ENCODE assay signal across 8 cellular contexts in genomic region chr3:177337548-177338331, GRCh38.
DNase-seq lines count a peak whose midpoint lies in the region; ATAC-seq and TF ChIP-seq lines count a peak whose summit lies in the region.

No MANE protein-coding gene starts in this region.

- intact Hi-C loops in dendritic cell treated with granulocyte-macrophage colony-stimulating factor and Interleukin-4, amounts not matched to agents 40 ng/mL and 50 ng/mL, for 4 days (cut with micrococcal nuclease), result no loop called here

- no peaks in the 10 kb centered on the region for H3K36me3 ChIP-seq in endodermal cell (ENCODE audit: control insufficient read depth, insufficient read depth, low read length)

- no peak overlapping the region for H3K9ac ChIP-seq in endodermal cell (ENCODE audit: extremely low read depth, low read length, poor library complexity, severe bottlenecking)

- WGBS in endodermal cell (ENCODE audit: insufficient coverage in 1 of 2, insufficient read length in 1 of 2), 2 experiments, result 90 to 94% methylated on average over 7 to 9 of the region's 9 CpGs

- H3K4me1 ChIP-seq in endodermal cell (ENCODE audit: control insufficient read depth, insufficient read depth, low read length), result peaks cover 5% of the 10 kb centered on the region

- H3K4me3 ChIP-seq in endodermal cell (ENCODE audit: low read length), result no peak overlapping the region

- peak overlapping the region; percentile 37 for H3K27ac Mint-ChIP-seq in dendritic cell treated with granulocyte-macrophage colony-stimulating factor and Interleukin-4, amounts not matched to agents 40 ng/mL and 50 ng/mL, for 4 days
- no peak overlapping the region for H3K27ac Mint-ChIP-seq in endodermal cell

- H3K27me3 Mint-ChIP-seq in dendritic cell treated with granulocyte-macrophage colony-stimulating factor and Interleukin-4, amounts not matched to agents 40 ng/mL and 50 ng/mL, for 4 days, result no peaks in the 10 kb centered on the region
- peaks cover 6% of the 10 kb centered on the region for H3K27me3 Mint-ChIP-seq in endodermal cell (ENCODE audit: insufficient read depth)

- no peaks in the 10 kb centered on the region for H3K27me3 ChIP-seq in endodermal cell (ENCODE audit: control insufficient read depth, insufficient read depth, low read length, poor library complexity, severe bottlenecking)

- peak; percentile 90 for ATAC-seq in GM18867 (IDR thresholded peaks at IDR 0.05; ENCODE audit: unreplicated experiment)
- ATAC-seq in HG02840 (IDR thresholded peaks at IDR 0.05; ENCODE audit: low FRiP score, unreplicated experiment), result peak; percentile 93
- no peak for ATAC-seq in left lobe of liver

- no peaks in the 10 kb centered on the region for H3K9me3 ChIP-seq in endodermal cell (ENCODE audit: control insufficient read depth, low read length)

- no peak overlapping the region for H3K4me3 Mint-ChIP-seq in dendritic cell treated with granulocyte-macrophage colony-stimulating factor and Interleukin-4, amounts not matched to agents 40 ng/mL and 50 ng/mL, for 4 days
- no peak overlapping the region for H3K4me3 Mint-ChIP-seq in endodermal cell

- H3K4me1 Mint-ChIP-seq in dendritic cell treated with granulocyte-macrophage colony-stimulating factor and Interleukin-4, amounts not matched to agents 40 ng/mL and 50 ng/mL, for 4 days (ENCODE audit: low read depth), result peaks cover 72% of the 10 kb centered on the region
- peaks cover 24% of the 10 kb centered on the region for H3K4me1 Mint-ChIP-seq in endodermal cell

- no peaks in the 10 kb centered on the region for H3K9me3 Mint-ChIP-seq in dendritic cell treated with granulocyte-macrophage colony-stimulating factor and Interleukin-4, amounts not matched to agents 40 ng/mL and 50 ng/mL, for 4 days
- no peaks in the 10 kb centered on the region for H3K9me3 Mint-ChIP-seq in endodermal cell

- TF ChIP-seq CTCF in endodermal cell (conservative IDR thresholded peaks at IDR 0.05), result no peak

- H3K27ac ChIP-seq in endodermal cell (ENCODE audit: low read depth, low read length), result no peak overlapping the region

- no peaks in the 10 kb centered on the region for H3K36me3 Mint-ChIP-seq in dendritic cell treated with granulocyte-macrophage colony-stimulating factor and Interleukin-4, amounts not matched to agents 40 ng/mL and 50 ng/mL, for 4 days (ENCODE audit: low read depth)
- no peaks in the 10 kb centered on the region for H3K36me3 Mint-ChIP-seq in endodermal cell (ENCODE audit: low read depth)

- DNase-seq in SHP77 treated with DMSO at 0.1 percent for 48 hours (lab: John Stamatoyannopoulos, UW) (peak; percentile 24), KG1 (lab: John Stamatoyannopoulos, UW) (no peak), endodermal cell (no peak), left lobe of liver (ENCODE audit: low spot score) (no peak)
- DNase-seq in stimulated activated CD4-positive, alpha-beta T cell treated with anti-CD3 and anti-CD28 coated beads, TNF-alpha, amount 100 ng/mL, for 4 hours (ENCODE audit: low read depth in 3 of 3), result peak in 2 of 3 experiments; percentile 41 to 42

Comparison
In these comparisons a context has a peak if more than half of its experiments do, and no peak if none do; other contexts are left out.
1. DNase-seq: peak in SHP77 treated with DMSO at 0.1 percent for 48 hours (single experiment) and stimulated activated CD4-positive, alpha-beta T cell treated with anti-CD3 and anti-CD28 coated beads, TNF-alpha, amount 100 ng/mL, for 4 hours (2 of 3); none in KG1 (single experiment), endodermal cell (single experiment) and left lobe of liver (single experiment).